Comparison of ENCODE assay signal across 9 cellular contexts in genomic region chr22:26550498-26551033, GRCh38. TPM values are rescaled to one million over a fixed set of nuclear protein-coding genes. Genes with fewer than 3 reads are reported as not detected.
DNase-seq lines count a peak whose midpoint lies in the region; ATAC-seq, FAIRE-seq and TF ChIP-seq lines count a peak whose summit lies in the region.
"Had no signal": no experiment of that assay in that cellular context is flagged by ENCODE, and none has a peak within 500 bp of the region (broad histone marks: within the 10 kb centered on the region; RNA-seq: fewer than 3 reads in every experiment).

No MANE protein-coding gene starts in this region.

- H3K36me3 ChIP-seq in SJSA1 (peaks cover 12% of the 10 kb centered on the region), pancreas (peaks cover 0 to 5% (median 0%) of the 10 kb centered on the region in 3 donors)

- in situ Hi-C loops in Caki2 (cut with HindIII; ENCODE audit: low pct_unique_long_range_greater_than_20kb, low sequenced_read_pairs) = no loop called here

- intact Hi-C loops in pancreas (cut with DNase I) = no loop called here

- peaks cover 50% of the 10 kb centered on the region for H3K4me1 ChIP-seq in SJSA1 (replicated peaks)
- H3K4me1 ChIP-seq in pancreas = peaks cover 19 to 48% (median 25%) of the 10 kb centered on the region in 3 donors

- FAIRE-seq in pancreas (lab: Jason Lieb, UNC) = no peak

- 46% methylated on average over 8 of the region's 8 CpGs for WGBS in pancreas, 2 donors

- peak; percentile 85 for DNase-seq in Caki2 (ENCODE audit: low read depth)
- peak; percentile 87 to 90 for DNase-seq in SJSA1 (ENCODE audit: low read depth in 1 of 2, low spot score in 2 of 2)
- DNase-seq in foreskin melanocyte = peak; percentile 10
- peak in 5 of 6 donors; percentile 64 to 77 (median 68) for DNase-seq in pancreas
- DNase-seq in NCI-H2171 (lab: John Stamatoyannopoulos, UW) = no peak
- no peak for DNase-seq in NOMO-1 treated with dmso at 0.1 percent for 144 hours (lab: John Stamatoyannopoulos, UW; ENCODE audit: unreplicated experiment)
- DNase-seq in KG1 (lab: John Stamatoyannopoulos, UW) = no peak
- DNase-seq in omental fat pad (ENCODE audit: low spot score) = no peak
- DNase-seq: effector CD4-positive, alpha-beta T cell had no signal

- ATAC-seq in pancreas = peak; percentile 32 to 67 (median 58)
- ATAC-seq in omental fat pad (ENCODE audit: low FRiP score) = no peak

- TF ChIP-seq CTCF in pancreas (IDR thresholded peaks at IDR 0.05) (no peak), omental fat pad (IDR thresholded peaks at IDR 0.05) (no peak)

- no peaks in the 10 kb centered on the region for H3K27me3 ChIP-seq in SJSA1 (replicated peaks)
- no peaks in the 10 kb centered on the region for H3K27me3 ChIP-seq in pancreas

- peak overlapping the region; percentile 85 for H3K27ac ChIP-seq in SJSA1
- H3K27ac ChIP-seq in pancreas = peak overlapping the region in 3 of 4 donors; percentile 22 to 85 (median 82)

- H3K9me3 ChIP-seq in SJSA1 (replicated peaks) = no peaks in the 10 kb centered on the region
- H3K9me3 ChIP-seq in pancreas = no peaks in the 10 kb centered on the region

- H3K4me3 ChIP-seq in SJSA1 = no peak overlapping the region
- H3K4me3 ChIP-seq in pancreas = no peak overlapping the region

RNA-seq across cellular contexts. Expression of gene TFIP11, which starts 38.3 kb away (rescaled TPM):
- total RNA-seq in Caki2 (2014; rRNA removed; shearing (Covaris generic); ENCODE audit: low replicate concordance) = 39.7 and 49.4 TPM in 2 replicates
- total RNA-seq in SJSA1 (2014; rRNA removed; shearing (Covaris generic)) = 25.3 and 29.5 TPM in 2 replicates
- 10 to 100 TPM; 11.0 to 24.2 (median 15.7) TPM for total RNA-seq in pancreas
- 10 to 100 TPM; 20.5 to 26.7 TPM for polyA plus RNA-seq in pancreas
- 10 to 100 TPM; 14.8 to 39.1 (median 20.2) TPM for total RNA-seq in omental fat pad

RNA-seq across cellular contexts. Expression of gene TPST2, which starts 39.4 kb away (rescaled TPM):
- 17.3 and 31.2 TPM in 2 replicates for total RNA-seq in Caki2 (2014; rRNA removed; shearing (Covaris generic); ENCODE audit: low replicate concordance)
- 34.8 and 43.6 TPM in 2 replicates for total RNA-seq in SJSA1 (2014; rRNA removed; shearing (Covaris generic))
- 100 to 1,000 TPM; 156 to 534 (median 212) TPM for total RNA-seq in pancreas
- 100 to 1,000 TPM in 1 of 2 donors, 10 to 100 TPM in 1; 91.4 to 135 TPM for polyA plus RNA-seq in pancreas
- 100 to 1,000 TPM in 1 of 4 donors, 10 to 100 TPM in 3; 39.5 to 101 (median 73.3) TPM for total RNA-seq in omental fat pad

Comparison
In these comparisons a context has a peak if more than half of its experiments do, and no peak if none do; other contexts are left out.
1. DNase-seq: peak in Caki2 (single experiment), SJSA1 (2 of 2), foreskin melanocyte (single experiment) and pancreas (5 of 6); none in NCI-H2171 (single experiment), NOMO-1 treated with dmso at 0.1 percent for 144 hours (single experiment), KG1 (single experiment) and omental fat pad (single experiment).